ENCODE assay signal across 8 cellular contexts in genomic region chr1:9233241-9233941, GRCh38. TPM values are rescaled to one million over a fixed set of nuclear protein-coding genes. Genes with fewer than 3 reads are reported as not detected.
DNase-seq lines count a peak whose midpoint lies in the region; ATAC-seq and TF ChIP-seq lines count a peak whose summit lies in the region.

No MANE protein-coding gene starts in this region.

- TF ChIP-seq CTCF in glutamatergic neuron (IDR thresholded peaks at IDR 0.05; ENCODE audit: partially characterized antibody, unreplicated experiment): no peak

- H3K36me3 ChIP-seq in adipocyte (ENCODE audit: control insufficient read depth, insufficient read depth, low read length, severe bottlenecking): no peaks in the 10 kb centered on the region

- intact Hi-C loops in right cardiac atrium (cut with DNase I) (no loop called here), sciatic nerve (cut with DNase I) (no loop called here)

- H3K9ac ChIP-seq in adipocyte (ENCODE audit: low read length): peak overlapping the region; percentile 90

- H3K4me1 ChIP-seq in adipocyte (ENCODE audit: control insufficient read depth, insufficient read depth, low read length) (peaks cover 44% of the 10 kb centered on the region), right cardiac atrium (ENCODE audit: control insufficient read depth, insufficient read depth, low read length) (peaks cover 2% of the 10 kb centered on the region)

- H3K4me3 Mint-ChIP-seq in glutamatergic neuron (ENCODE audit: unreplicated experiment): no peak overlapping the region

- H3K27me3 ChIP-seq in adipocyte (replicated peaks; ENCODE audit: control insufficient read depth, insufficient read depth, low read length): no peaks in the 10 kb centered on the region
- no peaks in the 10 kb centered on the region for H3K27me3 ChIP-seq in right cardiac atrium (ENCODE audit: control insufficient read depth, insufficient read depth)

- peak; percentile 81 for DNase-seq in GM03348 (ENCODE audit: low spot score)
- peak; percentile 63 for DNase-seq in adipocyte (ENCODE audit: low read depth)
- DNase-seq in right cardiac atrium: peak; percentile 93 to 94 (median 93)
- DNase-seq in sciatic nerve (ENCODE audit: low spot score): peak; percentile 86
- no peak for DNase-seq in glutamatergic neuron
- no peak for DNase-seq in stimulated activated CD4-positive, alpha-beta T cell treated with anti-CD3 and anti-CD28 coated beads, Interleukin-2, amount 100 ng/mL, for 24 hours
- no peak for DNase-seq in stimulated activated CD4-positive, alpha-beta T cell treated with anti-CD3 and anti-CD28 coated beads, Interleukin-1b, Interleukin-23, amount 100 ng/mL, for 48 hours

- no peaks in the 10 kb centered on the region for H3K9me3 Mint-ChIP-seq in glutamatergic neuron (ENCODE audit: unreplicated experiment)

- H3K27ac ChIP-seq in right cardiac atrium (ENCODE audit: low read length): peak overlapping the region; percentile 74

- H3K4me3 ChIP-seq in adipocyte (ENCODE audit: low read length): peak overlapping the region; percentile 82
- H3K4me3 ChIP-seq in right cardiac atrium (ENCODE audit: low read length): no peak overlapping the region

- H3K9me3 ChIP-seq in adipocyte (ENCODE audit: control insufficient read depth, low read length): no peaks in the 10 kb centered on the region
- no peaks in the 10 kb centered on the region for H3K9me3 ChIP-seq in right cardiac atrium (ENCODE audit: control insufficient read depth, low read length)

- no peak overlapping the region for H3K27ac Mint-ChIP-seq in glutamatergic neuron (ENCODE audit: unreplicated experiment)

- 47% methylated on average over 20 of the region's 20 CpGs for WGBS in right cardiac atrium

- H3K36me3 Mint-ChIP-seq in glutamatergic neuron (ENCODE audit: unreplicated experiment): no peaks in the 10 kb centered on the region

- ATAC-seq in right cardiac atrium (peak; percentile 83 to 85), sciatic nerve (peak; percentile 87), GM21717 (IDR thresholded peaks at IDR 0.05; ENCODE audit: unreplicated experiment) (no peak)

- H3K4me1 Mint-ChIP-seq in glutamatergic neuron (ENCODE audit: low read depth, unreplicated experiment): no peaks in the 10 kb centered on the region

- peaks cover 6% of the 10 kb centered on the region for H3K27me3 Mint-ChIP-seq in glutamatergic neuron (ENCODE audit: unreplicated experiment)

RNA-seq across cellular contexts. Expression of gene H6PD, which starts 1.2 kb away (rescaled TPM):
- 10 to 100 TPM; 29.8 to 39.8 (median 34.9) TPM for total RNA-seq in right cardiac atrium
- polyA plus RNA-seq in right cardiac atrium: 27.0 TPM
- total RNA-seq in sciatic nerve: 52.9 TPM
- 5.0 TPM for total RNA-seq in glutamatergic neuron (ENCODE audit: unreplicated experiment)

RNA-seq across cellular contexts. Expression of gene SPSB1, which starts 59.3 kb away (rescaled TPM):
- total RNA-seq in right cardiac atrium: 10 to 100 TPM; 15.5 to 24.0 (median 18.0) TPM
- polyA plus RNA-seq in right cardiac atrium: 16.5 TPM
- 20.1 TPM for total RNA-seq in sciatic nerve
- total RNA-seq in glutamatergic neuron (ENCODE audit: unreplicated experiment): 78.6 TPM

Comparison
In these comparisons a context has a peak if more than half of its experiments do, and no peak if none do; other contexts are left out.
1. DNase-seq: peak in GM03348 (single experiment), adipocyte (single experiment), right cardiac atrium (3 of 3) and sciatic nerve (single experiment); none in glutamatergic neuron (single experiment), stimulated activated CD4-positive, alpha-beta T cell treated with anti-CD3 and anti-CD28 coated beads, Interleukin-2, amount 100 ng/mL, for 24 hours (0 of 2) and stimulated activated CD4-positive, alpha-beta T cell treated with anti-CD3 and anti-CD28 coated beads, Interleukin-1b, Interleukin-23, amount 100 ng/mL, for 48 hours (single experiment).